ENCODE assay signal across 8 cellular contexts in genomic region chr7:112449353-112449752, GRCh38. TPM values are rescaled to one million over a fixed set of nuclear protein-coding genes. Genes with fewer than 3 reads are reported as not detected.
DNase-seq lines count a peak whose midpoint lies in the region; ATAC-seq, FAIRE-seq and TF ChIP-seq lines count a peak whose summit lies in the region.

No MANE protein-coding gene starts in this region.

- peaks cover 39% of the 10 kb centered on the region for H3K79me2 ChIP-seq in ACC112 (ENCODE audit: control insufficient read depth, insufficient read depth, low read length, unreplicated experiment)

- TF ChIP-seq CTCF in HL-60 (IDR thresholded peaks at IDR 0.05; ENCODE audit: insufficient read depth, low read length) (no peak), epithelial cell of esophagus (IDR thresholded peaks at IDR 0.05; ENCODE audit: insufficient read depth, low read depth, low read length, missing control alignments) (no peak), pancreas (IDR thresholded peaks at IDR 0.05) (no peak)

- H3K4me1 ChIP-seq in ACC112 (ENCODE audit: control insufficient read depth, insufficient read depth, low read length, unreplicated experiment) (peaks cover 20% of the 10 kb centered on the region), pancreas (peaks cover under 1 to 21% (median 11%) of the 10 kb centered on the region in 3 donors)

- 10 to 14% methylated on average over 5 of the region's 5 CpGs for WGBS in pancreas, 2 donors

- H3K27me3 ChIP-seq in ACC112 (ENCODE audit: insufficient read depth, low read length) (no peaks in the 10 kb centered on the region), HL-60 (ENCODE audit: insufficient read depth, poor library complexity, severe bottlenecking) (no peaks in the 10 kb centered on the region), pancreas (no peaks in the 10 kb centered on the region)

- H3K4me3 ChIP-seq in ACC112 (ENCODE audit: low read depth, low read length) (peak overlapping the region; percentile 90), HL-60 (replicated peaks; ENCODE audit: insufficient read depth, low read length) (peak overlapping the region; percentile 76), epithelial cell of esophagus (ENCODE audit: low read length) (peak overlapping the region; percentile 94), pancreas (peak overlapping the region in 3 of 4 donors; percentile 89 to 99 (median 98))

- DNase-seq in HL-60 (ENCODE audit: low read depth in 1 of 2, low spot score in 1 of 2) (no peak), epithelial cell of esophagus (ENCODE audit: low read depth) (peak; percentile 92), pancreas (peak in 4 of 6 donors; percentile 45 to 66 (median 58)), D341Med (ENCODE audit: low spot score) (no peak)
- DNase-seq in activated CD4-positive, alpha-beta T cell treated with anti-CD3 and anti-CD28 coated beads, Interleukin-2, amount 50 U/mL, for 48 hours: peak; percentile 39 to 56

- ATAC-seq in pancreas: peak; percentile 38 to 56 (median 47)
- no peak for ATAC-seq in GM21825 (IDR thresholded peaks at IDR 0.05; ENCODE audit: unreplicated experiment)
- ATAC-seq in GM21786 (IDR thresholded peaks at IDR 0.05; ENCODE audit: unreplicated experiment): no peak

- intact Hi-C loops in pancreas (cut with DNase I): no loop called here

- H3K27ac ChIP-seq in ACC112 (ENCODE audit: low read depth, low read length): no peak overlapping the region
- peak overlapping the region; percentile 89 for H3K27ac ChIP-seq in HL-60 (replicated peaks)
- peak overlapping the region; percentile 98 to 99 (median 98) for H3K27ac ChIP-seq in pancreas

- no peak for FAIRE-seq in pancreas (lab: Jason Lieb, UNC)

- H3K9me3 ChIP-seq in pancreas: no peaks in the 10 kb centered on the region

- H3K36me3 ChIP-seq in ACC112 (ENCODE audit: insufficient read depth, low read length) (no peaks in the 10 kb centered on the region), pancreas (no peaks in the 10 kb centered on the region)

- peak overlapping the region; percentile 12 for H2AFZ ChIP-seq in ACC112 (ENCODE audit: low read length, unreplicated experiment)

RNA-seq across cellular contexts. Expression of gene IFRD1, which starts 0.9 kb away (rescaled TPM):
- total RNA-seq in pancreas: 100 to 1,000 TPM in 2 of 6 donors, 10 to 100 TPM in 4; 44.7 to 141 (median 72.6) TPM
- 100 to 1,000 TPM in 1 of 2 donors, 10 to 100 TPM in 1; 45.3 to 102 TPM for polyA plus RNA-seq in pancreas

RNA-seq across cellular contexts. Expression of gene LSMEM1, which starts 31.4 kb away (rescaled TPM):
- 1 to 10 TPM in 5 of 6 donors, under 1 TPM in 1; 0.88 to 6.4 (median 2.1) TPM for total RNA-seq in pancreas
- 1 to 10 TPM; 7.0 to 8.1 TPM for polyA plus RNA-seq in pancreas

Comparison
In these comparisons a context has a peak if more than half of its experiments do, and no peak if none do; other contexts are left out.
1. DNase-seq: peak in activated CD4-positive, alpha-beta T cell treated with anti-CD3 and anti-CD28 coated beads, Interleukin-2, amount 50 U/mL, for 48 hours (2 of 2), epithelial cell of esophagus (single experiment) and pancreas (4 of 6); none in HL-60 (0 of 2) and D341Med (single experiment).
2. ATAC-seq: peak in pancreas (4 of 4); none in GM21825 (single experiment) and GM21786 (single experiment).
3. Peak in every context shown above with its lines, with median percentiles within 50 percentile points of each other: H3K4me3 ChIP-seq.